In the genomic region with DNA sequence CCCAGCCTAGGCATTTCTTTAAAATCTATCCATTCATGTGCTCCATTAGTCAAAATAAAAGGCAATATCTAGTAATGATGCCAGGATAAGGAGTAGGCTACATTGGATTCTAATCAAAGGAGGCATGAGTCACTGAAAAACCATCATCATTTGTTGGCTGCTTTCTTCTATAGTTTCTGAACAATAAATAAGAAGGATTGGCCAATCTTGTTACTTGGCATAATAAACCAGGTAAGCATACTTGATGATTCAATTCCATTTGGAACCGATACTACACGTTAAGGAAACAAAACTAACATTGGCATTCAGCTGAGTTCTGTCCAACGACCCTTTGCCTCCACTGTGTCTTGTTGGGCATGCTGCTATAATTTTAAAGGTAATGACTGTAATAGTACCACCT, we compare ENCODE assay signal across 2 cellular contexts.
A peak's percentile ranks its signal among the peaks of the same experiment; 100 is the strongest.
TF ChIP-seq lines count a peak whose summit lies in the region.

No MANE protein-coding gene starts in this region.

TF ChIP-seq in SK-N-SH, 30 proteins besides CTCF, POLR2A, EP300 and RAD21 (continued from another document):
- TF ChIP-seq, protein P1, sequence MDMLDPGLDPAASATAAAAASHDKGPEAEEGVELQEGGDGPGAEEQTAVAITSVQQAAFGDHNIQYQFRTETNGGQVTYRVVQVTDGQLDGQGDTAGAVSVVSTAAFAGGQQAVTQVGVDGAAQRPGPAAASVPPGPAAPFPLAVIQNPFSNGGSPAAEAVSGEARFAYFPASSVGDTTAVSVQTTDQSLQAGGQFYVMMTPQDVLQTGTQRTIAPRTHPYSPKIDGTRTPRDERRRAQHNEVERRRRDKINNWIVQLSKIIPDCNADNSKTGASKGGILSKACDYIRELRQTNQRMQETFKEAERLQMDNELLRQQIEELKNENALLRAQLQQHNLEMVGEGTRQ (IDR thresholded peaks at IDR 0.05; ENCODE audit: borderline replicate concordance, low read depth, low read length), result no peak
- TF ChIP-seq, protein P2, sequence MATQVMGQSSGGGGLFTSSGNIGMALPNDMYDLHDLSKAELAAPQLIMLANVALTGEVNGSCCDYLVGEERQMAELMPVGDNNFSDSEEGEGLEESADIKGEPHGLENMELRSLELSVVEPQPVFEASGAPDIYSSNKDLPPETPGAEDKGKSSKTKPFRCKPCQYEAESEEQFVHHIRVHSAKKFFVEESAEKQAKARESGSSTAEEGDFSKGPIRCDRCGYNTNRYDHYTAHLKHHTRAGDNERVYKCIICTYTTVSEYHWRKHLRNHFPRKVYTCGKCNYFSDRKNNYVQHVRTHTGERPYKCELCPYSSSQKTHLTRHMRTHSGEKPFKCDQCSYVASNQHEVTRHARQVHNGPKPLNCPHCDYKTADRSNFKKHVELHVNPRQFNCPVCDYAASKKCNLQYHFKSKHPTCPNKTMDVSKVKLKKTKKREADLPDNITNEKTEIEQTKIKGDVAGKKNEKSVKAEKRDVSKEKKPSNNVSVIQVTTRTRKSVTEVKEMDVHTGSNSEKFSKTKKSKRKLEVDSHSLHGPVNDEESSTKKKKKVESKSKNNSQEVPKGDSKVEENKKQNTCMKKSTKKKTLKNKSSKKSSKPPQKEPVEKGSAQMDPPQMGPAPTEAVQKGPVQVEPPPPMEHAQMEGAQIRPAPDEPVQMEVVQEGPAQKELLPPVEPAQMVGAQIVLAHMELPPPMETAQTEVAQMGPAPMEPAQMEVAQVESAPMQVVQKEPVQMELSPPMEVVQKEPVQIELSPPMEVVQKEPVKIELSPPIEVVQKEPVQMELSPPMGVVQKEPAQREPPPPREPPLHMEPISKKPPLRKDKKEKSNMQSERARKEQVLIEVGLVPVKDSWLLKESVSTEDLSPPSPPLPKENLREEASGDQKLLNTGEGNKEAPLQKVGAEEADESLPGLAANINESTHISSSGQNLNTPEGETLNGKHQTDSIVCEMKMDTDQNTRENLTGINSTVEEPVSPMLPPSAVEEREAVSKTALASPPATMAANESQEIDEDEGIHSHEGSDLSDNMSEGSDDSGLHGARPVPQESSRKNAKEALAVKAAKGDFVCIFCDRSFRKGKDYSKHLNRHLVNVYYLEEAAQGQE (IDR thresholded peaks at IDR 0.05; ENCODE audit: low read depth, low read length), result no peak
- TF ChIP-seq MXI1 (IDR thresholded peaks at IDR 0.05; ENCODE audit: low read depth, low read length), result no peak
- no peak for TF ChIP-seq RFX5 (IDR thresholded peaks at IDR 0.05; ENCODE audit: low read length)
- no peak for TF ChIP-seq GATA2 (CRISPR knock-in tag; IDR thresholded peaks at IDR 0.05)
- TF ChIP-seq RCOR1 (IDR thresholded peaks at IDR 0.05; ENCODE audit: low read length), result no peak
- no peak for TF ChIP-seq TEAD4 (IDR thresholded peaks at IDR 0.05; ENCODE audit: borderline replicate concordance, insufficient read depth)
- no peak for TF ChIP-seq RXRA (IDR thresholded peaks at IDR 0.05; ENCODE audit: borderline replicate concordance, low read depth)
- TF ChIP-seq FOSL2 (IDR thresholded peaks at IDR 0.05; ENCODE audit: borderline replicate concordance, low read depth), result no peak
- no peak for TF ChIP-seq SIN3A (IDR thresholded peaks at IDR 0.05; ENCODE audit: borderline replicate concordance, low read depth, low read length)
- TF ChIP-seq NFIC (IDR thresholded peaks at IDR 0.05; ENCODE audit: borderline replicate concordance), result peak; percentile 54

TF ChIP-seq in SK-N-SH treated with all-trans-retinoic acid at 6 μM for 48 hours, 23 proteins besides CTCF, POLR2A, EP300 and RAD21 (continued from another document):
- TF ChIP-seq, protein P3, sequence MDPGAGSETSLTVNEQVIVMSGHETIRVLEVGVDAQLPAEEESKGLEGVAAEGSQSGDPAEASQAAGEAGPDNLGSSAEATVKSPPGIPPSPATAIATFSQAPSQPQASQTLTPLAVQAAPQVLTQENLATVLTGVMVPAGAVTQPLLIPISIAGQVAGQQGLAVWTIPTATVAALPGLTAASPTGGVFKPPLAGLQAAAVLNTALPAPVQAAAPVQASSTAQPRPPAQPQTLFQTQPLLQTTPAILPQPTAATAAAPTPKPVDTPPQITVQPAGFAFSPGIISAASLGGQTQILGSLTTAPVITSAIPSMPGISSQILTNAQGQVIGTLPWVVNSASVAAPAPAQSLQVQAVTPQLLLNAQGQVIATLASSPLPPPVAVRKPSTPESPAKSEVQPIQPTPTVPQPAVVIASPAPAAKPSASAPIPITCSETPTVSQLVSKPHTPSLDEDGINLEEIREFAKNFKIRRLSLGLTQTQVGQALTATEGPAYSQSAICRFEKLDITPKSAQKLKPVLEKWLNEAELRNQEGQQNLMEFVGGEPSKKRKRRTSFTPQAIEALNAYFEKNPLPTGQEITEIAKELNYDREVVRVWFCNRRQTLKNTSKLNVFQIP (CRISPR knock-in tag; IDR thresholded peaks at IDR 0.05; ENCODE audit: borderline replicate concordance, low read depth), result no peak
- TF ChIP-seq OSR1 (CRISPR knock-in tag; IDR thresholded peaks at IDR 0.05) (no peak), ZFP30 (CRISPR knock-in tag; IDR thresholded peaks at IDR 0.05) (no peak), GLIS3 (CRISPR knock-in tag; IDR thresholded peaks at IDR 0.05) (no peak), ZNF8 (CRISPR knock-in tag; IDR thresholded peaks at IDR 0.05) (no peak), ESRRG (CRISPR knock-in tag; IDR thresholded peaks at IDR 0.05) (no peak), ZC3H10 (CRISPR knock-in tag; IDR thresholded peaks at IDR 0.05) (no peak), ZFP3 (CRISPR knock-in tag; IDR thresholded peaks at IDR 0.05) (no peak), TCF4 (CRISPR knock-in tag; IDR thresholded peaks at IDR 0.05; ENCODE audit: borderline replicate concordance) (no peak), PPARA (CRISPR knock-in tag; IDR thresholded peaks at IDR 0.05; ENCODE audit: borderline replicate concordance) (no peak)
- TF ChIP-seq, protein P4, sequence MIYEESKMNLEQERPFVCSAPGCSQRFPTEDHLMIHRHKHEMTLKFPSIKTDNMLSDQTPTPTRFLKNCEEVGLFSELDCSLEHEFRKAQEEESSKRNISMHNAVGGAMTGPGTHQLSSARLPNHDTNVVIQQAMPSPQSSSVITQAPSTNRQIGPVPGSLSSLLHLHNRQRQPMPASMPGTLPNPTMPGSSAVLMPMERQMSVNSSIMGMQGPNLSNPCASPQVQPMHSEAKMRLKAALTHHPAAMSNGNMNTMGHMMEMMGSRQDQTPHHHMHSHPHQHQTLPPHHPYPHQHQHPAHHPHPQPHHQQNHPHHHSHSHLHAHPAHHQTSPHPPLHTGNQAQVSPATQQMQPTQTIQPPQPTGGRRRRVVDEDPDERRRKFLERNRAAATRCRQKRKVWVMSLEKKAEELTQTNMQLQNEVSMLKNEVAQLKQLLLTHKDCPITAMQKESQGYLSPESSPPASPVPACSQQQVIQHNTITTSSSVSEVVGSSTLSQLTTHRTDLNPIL (CRISPR knock-in tag; IDR thresholded peaks at IDR 0.05; ENCODE audit: low read depth), result no peak
- TF ChIP-seq, protein P5, sequence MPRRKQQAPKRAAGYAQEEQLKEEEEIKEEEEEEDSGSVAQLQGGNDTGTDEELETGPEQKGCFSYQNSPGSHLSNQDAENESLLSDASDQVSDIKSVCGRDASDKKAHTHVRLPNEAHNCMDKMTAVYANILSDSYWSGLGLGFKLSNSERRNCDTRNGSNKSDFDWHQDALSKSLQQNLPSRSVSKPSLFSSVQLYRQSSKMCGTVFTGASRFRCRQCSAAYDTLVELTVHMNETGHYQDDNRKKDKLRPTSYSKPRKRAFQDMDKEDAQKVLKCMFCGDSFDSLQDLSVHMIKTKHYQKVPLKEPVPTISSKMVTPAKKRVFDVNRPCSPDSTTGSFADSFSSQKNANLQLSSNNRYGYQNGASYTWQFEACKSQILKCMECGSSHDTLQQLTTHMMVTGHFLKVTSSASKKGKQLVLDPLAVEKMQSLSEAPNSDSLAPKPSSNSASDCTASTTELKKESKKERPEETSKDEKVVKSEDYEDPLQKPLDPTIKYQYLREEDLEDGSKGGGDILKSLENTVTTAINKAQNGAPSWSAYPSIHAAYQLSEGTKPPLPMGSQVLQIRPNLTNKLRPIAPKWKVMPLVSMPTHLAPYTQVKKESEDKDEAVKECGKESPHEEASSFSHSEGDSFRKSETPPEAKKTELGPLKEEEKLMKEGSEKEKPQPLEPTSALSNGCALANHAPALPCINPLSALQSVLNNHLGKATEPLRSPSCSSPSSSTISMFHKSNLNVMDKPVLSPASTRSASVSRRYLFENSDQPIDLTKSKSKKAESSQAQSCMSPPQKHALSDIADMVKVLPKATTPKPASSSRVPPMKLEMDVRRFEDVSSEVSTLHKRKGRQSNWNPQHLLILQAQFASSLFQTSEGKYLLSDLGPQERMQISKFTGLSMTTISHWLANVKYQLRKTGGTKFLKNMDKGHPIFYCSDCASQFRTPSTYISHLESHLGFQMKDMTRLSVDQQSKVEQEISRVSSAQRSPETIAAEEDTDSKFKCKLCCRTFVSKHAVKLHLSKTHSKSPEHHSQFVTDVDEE (CRISPR knock-in tag; IDR thresholded peaks at IDR 0.05), result no peak
